Comparison of ENCODE assay signal across 8 cellular contexts in genomic region chr9:92738661-92739081, GRCh38. TPM values are rescaled to one million over a fixed set of nuclear protein-coding genes. Genes with fewer than 3 reads are reported as not detected.
DNase-seq lines count a peak whose midpoint lies in the region; ATAC-seq and TF ChIP-seq lines count a peak whose summit lies in the region.
"Had no signal": no experiment of that assay in that cellular context is flagged by ENCODE, and none has a peak within 500 bp of the region (broad histone marks: within the 10 kb centered on the region; RNA-seq: fewer than 3 reads in every experiment).

No MANE protein-coding gene starts in this region.

- peak; percentile 66 to 79 for DNase-seq in suprapubic skin (ENCODE audit: low spot score in 2 of 2)
- no peak for DNase-seq in Kasumi-1 (lab: John Stamatoyannopoulos, UW)
- DNase-seq: NCI-H1048 had no signal

- ATAC-seq in HG03175 (IDR thresholded peaks at IDR 0.05; ENCODE audit: unreplicated experiment) = no peak
- ATAC-seq in HG03565 (IDR thresholded peaks at IDR 0.05; ENCODE audit: unreplicated experiment) = no peak

- no peak for TF ChIP-seq RAD21 in Ishikawa (IDR thresholded peaks at IDR 0.05; ENCODE audit: low read depth)

- no peak for TF ChIP-seq EP300 in Ishikawa (IDR thresholded peaks at IDR 0.05; ENCODE audit: borderline replicate concordance)
- no peak for TF ChIP-seq EP300 in suprapubic skin (IDR thresholded peaks at IDR 0.05)

- peaks cover 74% of the 10 kb centered on the region for H3K4me1 ChIP-seq in suprapubic skin

- H3K27me3 ChIP-seq in layer of hippocampus (ENCODE audit: control insufficient read depth, insufficient read depth, low read length) (no peaks in the 10 kb centered on the region), suprapubic skin (no peaks in the 10 kb centered on the region)

- H3K9me3 ChIP-seq in suprapubic skin = no peaks in the 10 kb centered on the region

- peak overlapping the region; percentile 49 for H3K27ac ChIP-seq in cingulate gyrus (ENCODE audit: low read depth, low read length)
- H3K27ac ChIP-seq in layer of hippocampus (ENCODE audit: low read depth, low read length) = peak overlapping the region; percentile 63
- H3K27ac ChIP-seq in suprapubic skin = peak overlapping the region; percentile 82

- no peak for TF ChIP-seq CTCF in suprapubic skin (IDR thresholded peaks at IDR 0.05)

- no peak overlapping the region for H3K4me3 ChIP-seq in suprapubic skin

- WGBS in suprapubic skin = 47% methylated on average over 3 of the region's 5 CpGs

- H3K36me3 ChIP-seq in suprapubic skin = no peaks in the 10 kb centered on the region

- no peak for TF ChIP-seq POLR2A in suprapubic skin (IDR thresholded peaks at IDR 0.05)

TF ChIP-seq in Ishikawa, 13 proteins besides CTCF, POLR2A, EP300 and RAD21:
- TF ChIP-seq MAX (IDR thresholded peaks at IDR 0.05) (no peak), NFIC (IDR thresholded peaks at IDR 0.05) (0 out of 2 replicates have a peak, but pooled peaks have one; percentile 19), TEAD4 (IDR thresholded peaks at IDR 0.05) (peak; percentile 39; the same call in 1 of the 2 replicates)

RNA-seq across cellular contexts. Expression of gene BICD2, which starts 26.0 kb away (rescaled TPM):
- total RNA-seq in suprapubic skin = 100 to 1,000 TPM; 135 to 201 (median 153) TPM

Comparison
In these comparisons a context has a peak if more than half of its experiments do, and no peak if none do; other contexts are left out.
1. DNase-seq: peak in suprapubic skin (2 of 2); none in Kasumi-1 (0 of 2).
2. Peak in every context shown above with its lines, with median percentiles within 50 percentile points of each other: H3K27ac ChIP-seq.